17 cellular contexts compared by ENCODE assay signal in the genomic region with DNA sequence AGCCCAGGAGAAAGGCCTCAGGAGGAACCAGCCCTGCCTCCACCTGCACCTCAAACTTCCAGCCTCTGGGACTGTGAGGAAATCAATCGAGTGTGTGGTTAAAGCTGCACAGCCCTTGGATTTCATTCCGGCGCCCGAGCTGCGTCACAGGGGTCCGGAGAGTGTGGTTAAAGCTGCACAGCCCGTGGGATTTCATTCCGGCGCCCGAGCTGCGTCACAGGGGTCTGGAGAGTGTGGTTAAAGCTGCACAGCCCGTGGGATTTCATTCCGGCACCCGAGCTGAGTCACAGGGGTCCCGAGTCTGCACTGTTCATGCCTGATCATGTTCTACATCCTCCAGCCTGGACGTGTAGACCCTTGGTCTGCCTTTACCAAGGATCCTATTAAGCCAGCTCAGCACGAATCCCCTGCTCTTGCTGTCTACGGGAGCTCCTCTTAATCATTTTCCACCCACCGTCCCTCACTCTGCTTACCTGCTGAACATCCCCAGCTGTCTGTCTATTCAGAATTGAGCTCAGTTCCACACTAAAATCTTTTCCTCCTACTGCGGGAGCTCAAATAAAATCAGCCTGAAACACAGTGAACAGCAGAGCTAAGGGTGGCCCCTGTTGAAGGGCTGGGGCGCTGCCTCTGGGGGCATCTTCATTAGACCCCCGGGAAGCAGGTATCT.
DNase-seq lines count a peak whose midpoint lies in the region; ATAC-seq and TF ChIP-seq lines count a peak whose summit lies in the region.
"Had no signal": no experiment of that assay in that cellular context is flagged by ENCODE, and none has a peak within 500 bp of the region (broad histone marks: within the 10 kb centered on the region; RNA-seq: fewer than 3 reads in every experiment).

No MANE protein-coding gene starts in this region.

- H3K27ac Mint-ChIP-seq in naive thymus-derived CD4-positive, alpha-beta T cell = no peak overlapping the region
- no peak overlapping the region for H3K27ac Mint-ChIP-seq in endodermal cell
- H3K27ac Mint-ChIP-seq: B cell; CD4-positive, alpha-beta T cell; HFFc6 had no signal

- H3K27ac ChIP-seq in WERI-Rb-1 (peak overlapping the region; percentile 87), neuronal stem cell (replicated peaks; ENCODE audit: low read length) (no peak overlapping the region), endodermal cell (ENCODE audit: low read depth, low read length) (no peak overlapping the region)
- H3K27ac ChIP-seq in naive thymus-derived CD4-positive, alpha-beta T cell (ENCODE audit: low read depth, low read length) = no peak overlapping the region

- H3K4me1 Mint-ChIP-seq in naive thymus-derived CD4-positive, alpha-beta T cell = no peaks in the 10 kb centered on the region
- no peaks in the 10 kb centered on the region for H3K4me1 Mint-ChIP-seq in endodermal cell
- H3K4me1 Mint-ChIP-seq: B cell had no signal

- H3K9me3 ChIP-seq in WERI-Rb-1 (ENCODE audit: severe bottlenecking) (no peaks in the 10 kb centered on the region), neuronal stem cell (replicated peaks in 1 of 2; ENCODE audit: control insufficient read depth in 2 of 2, insufficient read depth in 1 of 2, low read depth in 1 of 2, low read length in 2 of 2) (no peaks in the 10 kb centered on the region), endodermal cell (ENCODE audit: control insufficient read depth, low read length) (no peaks in the 10 kb centered on the region)
- no peaks in the 10 kb centered on the region for H3K9me3 ChIP-seq in naive thymus-derived CD4-positive, alpha-beta T cell (ENCODE audit: control insufficient read depth in 2 of 3, low read length in 3 of 3)

- no peaks in the 10 kb centered on the region for H3K79me1 ChIP-seq in neuronal stem cell (ENCODE audit: low read depth, low read length)

- H3K4me2 ChIP-seq in neuronal stem cell (ENCODE audit: insufficient read depth, low read length, poor library complexity, severe bottlenecking) = no peak overlapping the region

- no peak overlapping the region for H3K4ac ChIP-seq in neuronal stem cell (ENCODE audit: low read length)

- H3K18ac ChIP-seq in neuronal stem cell (ENCODE audit: low read length) = no peak overlapping the region

- intact Hi-C loops in naive thymus-derived CD4-positive, alpha-beta T cell (cut with micrococcal nuclease) = no loop called here

- WGBS in neuronal stem cell (ENCODE audit: extremely low coverage in 2 of 2, insufficient read length in 2 of 2, insufficient replicate concordance in 1 of 2), 2 donors = no CpG with 5 or more reads among the region's 22 CpGs
- 90 to 92% methylated on average over 19 to 22 of the region's 22 CpGs for WGBS in endodermal cell (ENCODE audit: insufficient coverage in 1 of 2, insufficient read length in 1 of 2), 2 experiments

- TF ChIP-seq CTCF in WERI-Rb-1 (IDR thresholded peaks at IDR 0.05; ENCODE audit: low read depth, low read length) (no peak), endodermal cell (conservative IDR thresholded peaks at IDR 0.05) (no peak)

- H3K4me1 ChIP-seq in neuronal stem cell (ENCODE audit: control insufficient read depth in 2 of 2, insufficient read depth in 1 of 2, low read depth in 1 of 2, low read length in 2 of 2) = peaks cover 0 to 3% of the 10 kb centered on the region in 2 donors
- H3K4me1 ChIP-seq in naive thymus-derived CD4-positive, alpha-beta T cell (ENCODE audit: control insufficient read depth in 2 of 2, insufficient read depth in 2 of 2, low read length in 2 of 2) = no peaks in the 10 kb centered on the region
- no peaks in the 10 kb centered on the region for H3K4me1 ChIP-seq in endodermal cell (ENCODE audit: control insufficient read depth, insufficient read depth, low read length)

- H3K36me3 Mint-ChIP-seq in naive thymus-derived CD4-positive, alpha-beta T cell = no peaks in the 10 kb centered on the region
- no peaks in the 10 kb centered on the region for H3K36me3 Mint-ChIP-seq in endodermal cell (ENCODE audit: low read depth)

- no peaks in the 10 kb centered on the region for H3K9me3 Mint-ChIP-seq in naive thymus-derived CD4-positive, alpha-beta T cell
- H3K9me3 Mint-ChIP-seq in endodermal cell = no peaks in the 10 kb centered on the region
- H3K9me3 Mint-ChIP-seq: CD4-positive, alpha-beta T cell had no signal

- H2BK120ac ChIP-seq in neuronal stem cell (ENCODE audit: low read depth, low read length) = no peak overlapping the region

- POLR2A ChIA-PET in naive thymus-derived CD4-positive, alpha-beta T cell (lab: Charles Lee) = no interaction called here

- peaks cover 0 to 17% (median 5%) of the 10 kb centered on the region in 5 donors for H3K27me3 Mint-ChIP-seq in naive thymus-derived CD4-positive, alpha-beta T cell
- H3K27me3 Mint-ChIP-seq in endodermal cell (ENCODE audit: insufficient read depth) = peaks cover 5% of the 10 kb centered on the region

- H3K27me3 ChIP-seq in WERI-Rb-1 (ENCODE audit: insufficient read depth, low read depth, severe bottlenecking) (no peaks in the 10 kb centered on the region), neuronal stem cell (ENCODE audit: control insufficient read depth in 3 of 3, insufficient read depth in 3 of 3, low read depth in 1 of 3, low read length in 3 of 3) (peaks cover 0 to 17% (median 0%) of the 10 kb centered on the region in 3 experiments), endodermal cell (ENCODE audit: control insufficient read depth, insufficient read depth, low read length, poor library complexity, severe bottlenecking) (no peaks in the 10 kb centered on the region)
- no peaks in the 10 kb centered on the region for H3K27me3 ChIP-seq in naive thymus-derived CD4-positive, alpha-beta T cell (ENCODE audit: control insufficient read depth in 2 of 2, insufficient read depth in 2 of 2, low read length in 2 of 2)

- H3K23ac ChIP-seq in neuronal stem cell (ENCODE audit: low read depth, low read length, poor library complexity) = no peak overlapping the region

- H2BK5ac ChIP-seq in neuronal stem cell (ENCODE audit: low read length) = no peak overlapping the region

- peak; percentile 48 for DNase-seq in HT1080 (ENCODE audit: low read depth)
- peak; percentile 89 for DNase-seq in WERI-Rb-1
- DNase-seq in neuronal stem cell (ENCODE audit: low spot score) = no peak
- no peak for DNase-seq in NCI-H524 (lab: John Stamatoyannopoulos, UW)
- DNase-seq in naive thymus-derived CD4-positive, alpha-beta T cell = no peak
- DNase-seq in endodermal cell = no peak
- DNase-seq in GDM1 (lab: John Stamatoyannopoulos, UW) = no peak
- DNase-seq: C1 segment of cervical spinal cord; Calu3; CD4-positive, alpha-beta T cell; DMS79 treated with DMSO at 0.1 percent for 48 hours; GF-D8; GOT3; HCEC 1CT; HFFc6; IMR-90 had no signal

- no peak overlapping the region for H3K4me3 Mint-ChIP-seq in naive thymus-derived CD4-positive, alpha-beta T cell
- no peak overlapping the region for H3K4me3 Mint-ChIP-seq in endodermal cell
- H3K4me3 Mint-ChIP-seq: B cell; CD4-positive, alpha-beta T cell; HFFc6 had no signal

- H4K8ac ChIP-seq in neuronal stem cell (ENCODE audit: low read depth, low read length) = no peak overlapping the region

- no peak for ATAC-seq in naive thymus-derived CD4-positive, alpha-beta T cell

- CTCF ChIA-PET in naive thymus-derived CD4-positive, alpha-beta T cell (lab: Charles Lee) = no interaction called here

- H3K4me3 ChIP-seq in WERI-Rb-1 (ENCODE audit: low read depth, low read length) (peak overlapping the region; percentile 42), neuronal stem cell (ENCODE audit: low read length in 2 of 2) (no peak overlapping the region), endodermal cell (ENCODE audit: low read length) (no peak overlapping the region)
- no peak overlapping the region for H3K4me3 ChIP-seq in naive thymus-derived CD4-positive, alpha-beta T cell (ENCODE audit: low read length)

- H4K91ac ChIP-seq in neuronal stem cell (ENCODE audit: low read depth, low read length, poor library complexity) = no peak overlapping the region

- H3K36me3 ChIP-seq in WERI-Rb-1 (no peaks in the 10 kb centered on the region), neuronal stem cell (replicated peaks in 1 of 2; ENCODE audit: control insufficient read depth in 2 of 2, insufficient read depth in 2 of 2, low read length in 2 of 2) (no peaks in the 10 kb centered on the region), endodermal cell (ENCODE audit: control insufficient read depth, insufficient read depth, low read length) (no peaks in the 10 kb centered on the region)
- no peaks in the 10 kb centered on the region for H3K36me3 ChIP-seq in naive thymus-derived CD4-positive, alpha-beta T cell (ENCODE audit: control insufficient read depth in 2 of 3, insufficient read depth in 3 of 3, low read length in 3 of 3)

- no peak overlapping the region for H3K14ac ChIP-seq in neuronal stem cell (ENCODE audit: low read length)

- no peak overlapping the region for H2BK12ac ChIP-seq in neuronal stem cell (ENCODE audit: low read length)

- H2BK15ac ChIP-seq in neuronal stem cell (ENCODE audit: low read length) = no peak overlapping the region

- no peak overlapping the region for H3K9ac ChIP-seq in neuronal stem cell (ENCODE audit: low read depth, low read length, poor library complexity)
- no peak overlapping the region for H3K9ac ChIP-seq in endodermal cell (ENCODE audit: extremely low read depth, low read length, poor library complexity, severe bottlenecking)

- no peak overlapping the region for H2AFZ ChIP-seq in neuronal stem cell (ENCODE audit: low read length)

- H2AK5ac ChIP-seq in neuronal stem cell (ENCODE audit: low read depth, low read length) = peak overlapping the region; percentile 18

Comparison
In these comparisons a context has a peak if more than half of its experiments do, and no peak if none do; other contexts are left out.
1. DNase-seq: peak in HT1080 (single experiment) and WERI-Rb-1 (single experiment); none in neuronal stem cell (single experiment), NCI-H524 (0 of 2), naive thymus-derived CD4-positive, alpha-beta T cell (0 of 9), endodermal cell (single experiment) and GDM1 (single experiment).